In the genomic region with DNA sequence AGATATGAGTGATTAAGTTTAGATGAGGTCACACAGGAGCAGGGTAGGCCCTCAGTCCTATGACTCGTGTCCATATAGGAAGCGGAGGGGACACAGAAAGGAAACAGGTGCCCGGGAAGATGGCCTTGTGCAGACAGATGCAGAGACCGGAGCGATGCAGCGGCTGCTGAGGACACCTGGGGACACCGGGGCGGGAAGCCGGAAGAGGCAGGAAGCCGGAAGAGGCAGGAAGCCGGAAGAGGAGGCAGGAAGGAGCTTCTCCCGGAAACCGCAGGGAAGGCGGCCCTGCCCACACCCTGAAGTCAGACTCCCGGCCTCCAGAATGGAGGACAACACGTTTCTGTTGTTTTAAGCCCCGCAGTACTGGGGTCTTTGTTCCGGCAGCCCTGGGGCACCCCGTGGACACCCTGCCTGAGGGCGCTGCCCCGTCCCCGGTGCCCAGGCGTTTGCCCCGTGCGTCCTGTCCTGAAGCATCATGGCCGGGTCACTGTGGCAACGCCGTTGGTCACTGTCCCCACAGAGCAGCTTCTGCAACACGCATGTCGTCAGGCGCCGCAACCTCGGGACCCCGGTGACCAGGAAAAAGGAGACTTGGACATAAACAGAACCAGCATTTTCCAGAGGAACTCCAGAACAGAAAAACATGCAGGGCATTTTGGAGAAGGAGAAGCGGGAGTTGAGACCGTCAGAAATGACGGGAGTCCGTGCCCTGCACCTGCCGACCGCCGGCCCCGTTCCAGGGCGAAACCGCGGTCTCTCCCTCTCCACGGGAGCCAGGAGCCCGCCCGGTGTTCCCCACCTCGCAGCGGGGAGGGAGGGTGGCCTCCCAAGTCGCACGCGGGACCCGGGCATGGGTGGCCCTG, we compare ENCODE assay signal across 8 cellular contexts.
A peak's percentile ranks its signal among the peaks of the same experiment; 100 is the strongest.
DNase-seq lines count a peak whose midpoint lies in the region; ATAC-seq, FAIRE-seq and TF ChIP-seq lines count a peak whose summit lies in the region.

No MANE protein-coding gene starts in this region.

- no peak overlapping the region for H2AFZ ChIP-seq in GM23248

- H3K9me2 ChIP-seq in GM23248 (ENCODE audit: insufficient read depth) = no peaks in the 10 kb centered on the region

- 52 to 57% methylated on average over 48 to 54 of the region's 54 CpGs for WGBS in GM23248 (ENCODE audit: low coverage in 1 of 2, low lambda C conversion rate in 2 of 2, missing lambda C conversion rate in 2 of 2), 2 experiments

- no peaks in the 10 kb centered on the region for H3K36me3 ChIP-seq in CD4-positive, CD25-positive, alpha-beta regulatory T cell (ENCODE audit: control insufficient read depth, insufficient read depth, low read length)
- H3K36me3 ChIP-seq in GM23248 (ENCODE audit: low read depth) (no peaks in the 10 kb centered on the region), brain microvascular endothelial cell (replicated peaks) (no peaks in the 10 kb centered on the region)

- H3K36me3 Mint-ChIP-seq in CD4-positive, CD25-positive, alpha-beta regulatory T cell = no peaks in the 10 kb centered on the region
- H3K36me3 Mint-ChIP-seq in natural killer cell = no peaks in the 10 kb centered on the region

- H3K4me1 ChIP-seq in CD4-positive, CD25-positive, alpha-beta regulatory T cell (ENCODE audit: control insufficient read depth, insufficient read depth, low read length, poor library complexity, severe bottlenecking) = peaks cover 20% of the 10 kb centered on the region
- no peaks in the 10 kb centered on the region for H3K4me1 ChIP-seq in GM23248 (ENCODE audit: insufficient read depth)

- H3K27me3 ChIP-seq in CD4-positive, CD25-positive, alpha-beta regulatory T cell (ENCODE audit: control insufficient read depth, insufficient read depth, low read length) = peaks cover 2% of the 10 kb centered on the region
- H3K27me3 ChIP-seq in GM23248 (replicated peaks; ENCODE audit: insufficient read depth) (peaks cover 27% of the 10 kb centered on the region), brain microvascular endothelial cell (replicated peaks) (peaks cover 10% of the 10 kb centered on the region)

- no peak overlapping the region for H3K4me2 ChIP-seq in GM23248 (ENCODE audit: unreplicated experiment)

- peak in 1 of 2 donors; percentile 31 for ATAC-seq in CD4-positive, CD25-positive, alpha-beta regulatory T cell (ENCODE audit: low read depth in 2 of 2)
- no peak for ATAC-seq in natural killer cell

- no peaks in the 10 kb centered on the region for H3K9me3 Mint-ChIP-seq in CD4-positive, CD25-positive, alpha-beta regulatory T cell
- H3K9me3 Mint-ChIP-seq in natural killer cell = no peaks in the 10 kb centered on the region

- peak overlapping the region; percentile 94 to 98 (median 96) for H3K27ac Mint-ChIP-seq in CD4-positive, CD25-positive, alpha-beta regulatory T cell
- H3K27ac Mint-ChIP-seq in natural killer cell = peak overlapping the region in 1 of 2 donors; percentile 15

- peak overlapping the region; percentile 10 for H3K27ac ChIP-seq in CD4-positive, CD25-positive, alpha-beta regulatory T cell (ENCODE audit: insufficient read depth, low read length, poor library complexity, severe bottlenecking)
- H3K27ac ChIP-seq in GM23248 (no peak overlapping the region), brain microvascular endothelial cell (no peak overlapping the region)

- no peak overlapping the region for H3K9ac ChIP-seq in GM23248

- in situ Hi-C loops in GM23248 (cut with MboI) (no loop called here), brain microvascular endothelial cell (cut with HindIII; ENCODE audit: low pct_ligation_motif_present, low sequenced_read_pairs) (no loop called here)

- DNase-seq in CD4-positive, CD25-positive, alpha-beta regulatory T cell = peak; percentile 17 to 60 (median 23)
- DNase-seq in NCI-H1930 (lab: John Stamatoyannopoulos, UW) (peak; percentile 29 to 38), natural killer cell (no peak), GM23248 (no peak), NCI-H1048 (lab: John Stamatoyannopoulos, UW) (no peak), brain microvascular endothelial cell (no peak), GM12891 (ENCODE audit: insufficient read length, low spot score) (no peak)
- peak; percentile 78 for DNase-seq in activated effector memory CD4-positive, alpha-beta T cell treated with anti-CD3 and anti-CD28 coated beads, Interleukin-2, amount 50 U/mL, for 16 hours

- no peak for TF ChIP-seq POLR2A in GM12891 (IDR thresholded peaks at IDR 0.05; ENCODE audit: low read depth, low read length)

- H3K4me1 Mint-ChIP-seq in CD4-positive, CD25-positive, alpha-beta regulatory T cell = peaks cover 5 to 17% (median 9%) of the 10 kb centered on the region in 4 donors
- H3K4me1 Mint-ChIP-seq in natural killer cell = peaks cover 8 to 11% of the 10 kb centered on the region in 2 donors

- peak overlapping the region; percentile 63 for H3K4me3 ChIP-seq in CD4-positive, CD25-positive, alpha-beta regulatory T cell (ENCODE audit: low read depth, low read length)
- no peak overlapping the region for H3K4me3 ChIP-seq in GM23248
- H3K4me3 ChIP-seq in brain microvascular endothelial cell (ENCODE audit: low read depth, low read length) = no peak overlapping the region

- no peaks in the 10 kb centered on the region for H3K79me2 ChIP-seq in GM23248 (ENCODE audit: insufficient read depth)

- no peaks in the 10 kb centered on the region for H3K9me3 ChIP-seq in CD4-positive, CD25-positive, alpha-beta regulatory T cell (ENCODE audit: control insufficient read depth in 2 of 2, low read length in 2 of 2)
- no peaks in the 10 kb centered on the region for H3K9me3 ChIP-seq in GM23248 (ENCODE audit: low read depth)

- H4K20me1 ChIP-seq in GM23248 (ENCODE audit: insufficient read depth) = no peaks in the 10 kb centered on the region

- intact Hi-C loops in natural killer cell (cut with micrococcal nuclease) = no loop called here

- TF ChIP-seq CTCF in natural killer cell (IDR thresholded peaks at IDR 0.05) = no peak
- TF ChIP-seq CTCF in brain microvascular endothelial cell (IDR thresholded peaks at IDR 0.05; ENCODE audit: low read depth, low read length, missing control alignments) = no peak

- peaks cover 34% of the 10 kb centered on the region for H3K27me3 Mint-ChIP-seq in CD4-positive, CD25-positive, alpha-beta regulatory T cell
- peaks cover 41 to 46% of the 10 kb centered on the region in 2 donors for H3K27me3 Mint-ChIP-seq in natural killer cell (ENCODE audit: low read depth in 2 of 2)

- no peak for FAIRE-seq in GM12891 (lab: Jason Lieb, UNC)

- peak overlapping the region; percentile 94 to 98 (median 96) for H3K4me3 Mint-ChIP-seq in CD4-positive, CD25-positive, alpha-beta regulatory T cell
- H3K4me3 Mint-ChIP-seq in natural killer cell = peak overlapping the region; percentile 99

- no peaks in the 10 kb centered on the region for H3F3A ChIP-seq in GM23248 (ENCODE audit: insufficient read depth)

TF ChIP-seq in GM12891, 5 proteins besides CTCF, POLR2A, EP300 and RAD21:
- no peak for TF ChIP-seq POU2F2 (IDR thresholded peaks at IDR 0.05; ENCODE audit: low read depth, low read length)
- TF ChIP-seq TAF1 (IDR thresholded peaks at IDR 0.05; ENCODE audit: low read depth, low read length) = no peak
- no peak for TF ChIP-seq POLR2AphosphoS5 (IDR thresholded peaks at IDR 0.05; ENCODE audit: low read depth, low read length)
- no peak for TF ChIP-seq SPI1 (IDR thresholded peaks at IDR 0.05; ENCODE audit: low read depth, low read length)
- no peak for TF ChIP-seq PAX5 (IDR thresholded peaks at IDR 0.05; ENCODE audit: insufficient read depth, low read length, severe bottlenecking)

Comparison
In these comparisons a context has a peak if more than half of its experiments do, and no peak if none do; other contexts are left out.
1. DNase-seq: peak in CD4-positive, CD25-positive, alpha-beta regulatory T cell (3 of 3), NCI-H1930 (2 of 2) and activated effector memory CD4-positive, alpha-beta T cell treated with anti-CD3 and anti-CD28 coated beads, Interleukin-2, amount 50 U/mL, for 16 hours (single experiment); none in natural killer cell (single experiment), GM23248 (single experiment), NCI-H1048 (single experiment), brain microvascular endothelial cell (single experiment) and GM12891 (single experiment).